Comparison of ENCODE assay signal across 16 cellular contexts in genomic region chr20:16175322-16175721, GRCh38.
DNase-seq lines count a peak whose midpoint lies in the region; ATAC-seq and TF ChIP-seq lines count a peak whose summit lies in the region.
"Had no signal": no experiment of that assay in that cellular context is flagged by ENCODE, and none has a peak within 500 bp of the region (broad histone marks: within the 10 kb centered on the region; RNA-seq: fewer than 3 reads in every experiment).

No MANE protein-coding gene starts in this region.

- intact Hi-C loops in esophagus muscularis mucosa (cut with DNase I), result no loop called here

- no peaks in the 10 kb centered on the region for H4K20me1 ChIP-seq in GM23248 (ENCODE audit: insufficient read depth)

- no peaks in the 10 kb centered on the region for H3K9me2 ChIP-seq in GM23248 (ENCODE audit: insufficient read depth)

- H3F3A ChIP-seq in GM23248 (ENCODE audit: insufficient read depth), result no peaks in the 10 kb centered on the region

- H3K4me2 ChIP-seq in GM23248 (ENCODE audit: unreplicated experiment), result no peak overlapping the region
- H3K4me2 ChIP-seq: hepatocyte had no signal

- H3K4me3 ChIP-seq in esophagus muscularis mucosa (no peak overlapping the region), foreskin fibroblast (ENCODE audit: low read depth in 1 of 2, low read length in 2 of 2) (no peak overlapping the region), GM23248 (no peak overlapping the region)
- H3K4me3 ChIP-seq: hepatocyte had no signal

- peak; percentile 45 for DNase-seq in esophagus muscularis mucosa (ENCODE audit: extremely low spot score)
- no peak for DNase-seq in foreskin fibroblast
- DNase-seq in NCI-H510A (lab: John Stamatoyannopoulos, UW), result no peak
- no peak for DNase-seq in GM23248
- DNase-seq in activated CD4-positive, alpha-beta T cell treated with anti-CD3 and anti-CD28 coated beads, Interleukin-2, amount 50 U/mL, for 1 hour, result no peak
- DNase-seq: activated CD4-positive, CD25-positive, alpha-beta regulatory T cell treated with anti-CD3 and anti-CD28 coated beads, Interleukin-2, amount 50 U/mL, for 72 hours; activated T-cell treated with anti-CD3 and anti-CD28 coated beads, Interleukin-2, amount 50 U/mL, for 48 hours; amniotic stem cell; CD4-positive, alpha-beta T cell; NCI-H2227 treated with DMSO at 0.1 percent for 48 hours had no signal

- H3K27ac ChIP-seq in esophagus muscularis mucosa (replicated peaks in 1 of 4) (no peak overlapping the region), GM23248 (no peak overlapping the region)
- H3K27ac ChIP-seq: hepatocyte had no signal

- H3K79me2 ChIP-seq in GM23248 (ENCODE audit: insufficient read depth), result no peaks in the 10 kb centered on the region
- H3K79me2 ChIP-seq: hepatocyte had no signal

- H3K27me3 ChIP-seq in esophagus muscularis mucosa (no peaks in the 10 kb centered on the region), GM23248 (replicated peaks; ENCODE audit: insufficient read depth) (no peaks in the 10 kb centered on the region)
- H3K27me3 ChIP-seq: hepatocyte had no signal

- no peaks in the 10 kb centered on the region for H3K4me1 ChIP-seq in esophagus muscularis mucosa
- no peaks in the 10 kb centered on the region for H3K4me1 ChIP-seq in GM23248 (ENCODE audit: insufficient read depth)

- 69% methylated on average over 4 of the region's 4 CpGs for WGBS in esophagus muscularis mucosa
- 20 to 28% methylated on average over 4 of the region's 4 CpGs for WGBS in GM23248 (ENCODE audit: low coverage in 1 of 2, low lambda C conversion rate in 2 of 2, missing lambda C conversion rate in 2 of 2), 2 experiments

- no peak overlapping the region for H2AFZ ChIP-seq in GM23248
- H2AFZ ChIP-seq: hepatocyte had no signal

- in situ Hi-C loops in GM23248 (cut with MboI), result no loop called here

- no peak for TF ChIP-seq EP300 in esophagus muscularis mucosa (IDR thresholded peaks at IDR 0.05)

- TF ChIP-seq CTCF in esophagus muscularis mucosa (IDR thresholded peaks at IDR 0.05) (no peak), foreskin fibroblast (IDR thresholded peaks at IDR 0.05; ENCODE audit: low read depth, low read length) (no peak)

- ATAC-seq in GM18907 (IDR thresholded peaks at IDR 0.05; ENCODE audit: unreplicated experiment) (peak; percentile 87), GM21528 (IDR thresholded peaks at IDR 0.05; ENCODE audit: low FRiP score, unreplicated experiment) (peak; percentile 76), HG03097 (IDR thresholded peaks at IDR 0.05; ENCODE audit: low FRiP score, unreplicated experiment) (peak; percentile 82)
- ATAC-seq: left lobe of liver, Panc1 had no signal

- peaks cover 0 to 8% (median 2%) of the 10 kb centered on the region in 4 donors for H3K9me3 ChIP-seq in esophagus muscularis mucosa
- no peaks in the 10 kb centered on the region for H3K9me3 ChIP-seq in GM23248 (ENCODE audit: low read depth)

- no peak overlapping the region for H3K9ac ChIP-seq in GM23248

- no peak for TF ChIP-seq POLR2A in esophagus muscularis mucosa (IDR thresholded peaks at IDR 0.05; ENCODE audit: low read depth)

- no peaks in the 10 kb centered on the region for H3K36me3 ChIP-seq in esophagus muscularis mucosa
- no peaks in the 10 kb centered on the region for H3K36me3 ChIP-seq in GM23248 (ENCODE audit: low read depth)
